ENCODE assay signal across 14 cellular contexts in the genomic region with DNA sequence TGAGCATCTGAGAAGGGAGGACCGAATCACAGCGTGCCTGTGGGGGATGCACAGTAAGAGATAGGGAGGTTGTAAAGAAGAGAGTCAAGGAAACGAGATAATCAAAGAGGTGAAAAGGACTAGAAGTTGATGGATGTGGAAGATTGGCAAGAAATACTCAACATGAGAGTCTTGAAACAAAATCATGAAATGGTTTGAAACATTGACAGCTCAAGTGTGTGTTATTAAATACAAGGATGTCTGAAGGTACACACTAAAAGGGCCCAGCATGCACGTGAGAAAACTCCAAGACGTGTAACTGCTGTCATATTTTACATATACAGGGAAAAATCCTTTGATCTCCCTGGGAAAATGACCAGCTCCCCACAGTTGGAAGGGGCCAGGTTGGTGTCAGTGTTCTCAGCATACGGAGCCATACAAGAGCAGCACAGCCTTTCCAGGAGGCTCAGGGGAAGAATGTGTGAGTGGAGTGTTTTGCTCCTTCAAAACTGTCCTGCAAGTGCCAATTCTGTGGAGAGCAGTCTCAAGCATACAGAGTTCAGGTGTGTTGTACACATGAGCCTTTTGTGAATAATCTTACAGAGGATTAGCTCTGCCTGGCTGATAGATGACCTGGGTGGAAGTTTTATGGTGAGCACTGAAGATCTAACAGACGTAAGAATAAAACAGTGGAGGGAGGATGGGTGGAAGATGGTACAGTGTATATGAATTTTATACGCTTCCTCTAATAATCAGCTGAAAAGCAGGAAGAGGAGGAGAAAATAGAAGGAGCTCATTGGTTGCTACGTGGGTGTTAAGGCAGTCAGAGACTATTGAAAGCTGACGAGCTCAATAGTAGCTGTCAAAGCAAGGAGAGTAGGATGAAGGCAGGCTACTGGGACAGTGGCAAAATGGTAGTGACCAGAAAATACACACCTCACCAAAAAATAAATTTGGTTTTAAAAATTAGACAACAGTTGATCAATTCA.
A peak's percentile ranks its signal among the peaks of the same experiment; 100 is the strongest.
DNase-seq lines count a peak whose midpoint lies in the region; ATAC-seq and TF ChIP-seq lines count a peak whose summit lies in the region.
"Had no signal": no experiment of that assay in that cellular context is flagged by ENCODE, and none has a peak within 500 bp of the region (broad histone marks: within the 10 kb centered on the region; RNA-seq: fewer than 3 reads in every experiment).

No MANE protein-coding gene starts in this region.

- in situ Hi-C loops in KBM-7 (cut with MboI; ENCODE audit: low pct_unique_long_range_greater_than_20kb, low sequenced_read_pairs), result no loop called here

- POLR2A ChIA-PET in activated CD4-positive, alpha-beta memory T cell treated with anti-CD3 and anti-CD28 coated beads for 36 hours (lab: Charles Lee), result no interaction called here

- CTCF ChIA-PET in activated CD4-positive, alpha-beta memory T cell treated with anti-CD3 and anti-CD28 coated beads for 36 hours (lab: Charles Lee), result no interaction called here

- no peak overlapping the region for H3K27ac ChIP-seq in lower lobe of right lung
- H3K27ac ChIP-seq: 22Rv1, SJCRH30 had no signal

- H3K4me1 ChIP-seq in lower lobe of right lung, result no peaks in the 10 kb centered on the region
- H3K4me1 ChIP-seq: SJCRH30 had no signal

- H3K27me3 Mint-ChIP-seq in activated CD4-positive, alpha-beta memory T cell treated with anti-CD3 and anti-CD28 coated beads for 36 hours, result no peaks in the 10 kb centered on the region

- DNase-seq in DMS153 (lab: John Stamatoyannopoulos, UW) (peak; percentile 31), DMS153 treated with DMSO at 0.1 percent for 48 hours (lab: John Stamatoyannopoulos, UW; ENCODE audit: unreplicated experiment) (no peak), DMS79 treated with DMSO at 0.1 percent for 48 hours (lab: John Stamatoyannopoulos, UW) (peak; percentile 6), NCI-H69 (lab: John Stamatoyannopoulos, UW) (peak; percentile 37), lower lobe of right lung (no peak), NCI-H345 (lab: John Stamatoyannopoulos, UW) (no peak), KBM-7 (no peak)
- no peak for DNase-seq in activated CD4-positive, alpha-beta memory T cell treated with anti-CD3 and anti-CD28 coated beads for 36 hours
- DNase-seq: AML-193, NCI-H1436 treated with DMSO at 0.1 percent for 48 hours, NCI-H2081 treated with DMSO at 0.1 percent for 48 hours, SJCRH30, T1000 had no signal

- H3K9me3 Mint-ChIP-seq in activated CD4-positive, alpha-beta memory T cell treated with anti-CD3 and anti-CD28 coated beads for 36 hours, result no peaks in the 10 kb centered on the region

- H3K9me3 ChIP-seq in lower lobe of right lung, result no peaks in the 10 kb centered on the region
- H3K9me3 ChIP-seq: SJCRH30 had no signal

- peaks cover 6% of the 10 kb centered on the region for H3K36me3 Mint-ChIP-seq in activated CD4-positive, alpha-beta memory T cell treated with anti-CD3 and anti-CD28 coated beads for 36 hours

- intact Hi-C loops in lower lobe of right lung (cut with DNase I), result no loop called here
- intact Hi-C loops in activated CD4-positive, alpha-beta memory T cell treated with anti-CD3 and anti-CD28 coated beads for 36 hours (cut with micrococcal nuclease), result no loop called here

- peaks cover 15% of the 10 kb centered on the region for H3K36me3 ChIP-seq in lower lobe of right lung
- H3K36me3 ChIP-seq: SJCRH30 had no signal

- TF ChIP-seq CTCF in lower lobe of right lung (IDR thresholded peaks at IDR 0.05), result no peak

- no peak overlapping the region for H3K27ac Mint-ChIP-seq in activated CD4-positive, alpha-beta memory T cell treated with anti-CD3 and anti-CD28 coated beads for 36 hours

- no peak overlapping the region for H3K4me3 Mint-ChIP-seq in activated CD4-positive, alpha-beta memory T cell treated with anti-CD3 and anti-CD28 coated beads for 36 hours

- no peaks in the 10 kb centered on the region for H3K27me3 ChIP-seq in lower lobe of right lung (ENCODE audit: low read depth)
- H3K27me3 ChIP-seq: SJCRH30 had no signal

- H3K4me3 ChIP-seq in lower lobe of right lung, result no peak overlapping the region
- H3K4me3 ChIP-seq: SJCRH30 had no signal

- peak; percentile 39 to 65 for ATAC-seq in lower lobe of right lung

- H3K4me1 Mint-ChIP-seq in activated CD4-positive, alpha-beta memory T cell treated with anti-CD3 and anti-CD28 coated beads for 36 hours (ENCODE audit: low read depth), result peaks cover 15% of the 10 kb centered on the region

Comparison
In these comparisons a context has a peak if more than half of its experiments do, and no peak if none do; other contexts are left out.
1. DNase-seq: peak in DMS153 (single experiment), DMS79 treated with DMSO at 0.1 percent for 48 hours (single experiment) and NCI-H69 (single experiment); none in DMS153 treated with DMSO at 0.1 percent for 48 hours (single experiment), lower lobe of right lung (single experiment), NCI-H345 (single experiment), KBM-7 (single experiment) and activated CD4-positive, alpha-beta memory T cell treated with anti-CD3 and anti-CD28 coated beads for 36 hours (single experiment).